ENCODE assay signal across 32 cellular contexts in genomic region chr3:196355668-196356067, GRCh38. TPM values are rescaled to one million over a fixed set of nuclear protein-coding genes. Genes with fewer than 3 reads are reported as not detected.
"Had no signal": no experiment of that assay in that cellular context is flagged by ENCODE, and none has a peak within 500 bp of the region (broad histone marks: within the 10 kb centered on the region; RNA-seq: fewer than 3 reads in every experiment).

No MANE protein-coding gene starts in this region.

- H3K9me3 Mint-ChIP-seq: activated CD4-positive, alpha-beta memory T cell treated with anti-CD3 and anti-CD28 coated beads for 36 hours; activated CD4-positive, alpha-beta T cell treated with anti-CD3 and anti-CD28 coated beads, Interleukin-2, amount 10 ng/mL, durations not matched to agents 24 days and 14 days; activated naive CD8-positive, alpha-beta T cell treated with anti-CD3 and anti-CD28 coated beads for 36 hours; activated naive CD8-positive, alpha-beta T cell treated with anti-CD3 and anti-CD28 coated beads, Interleukin-2, amount 50 U/mL, for 24 hours; activated T-cell treated with anti-CD3 and anti-CD28 coated beads, Interleukin-2, amount 50 U/mL, for 72 hours; effector memory CD8-positive, alpha-beta T cell had no signal

- H3K9me3 ChIP-seq: adrenal gland, esophagus muscularis mucosa, gastrocnemius medialis, heart left ventricle had no signal

- H3K27me3 Mint-ChIP-seq: activated CD4-positive, alpha-beta memory T cell treated with anti-CD3 and anti-CD28 coated beads for 36 hours; activated CD4-positive, alpha-beta T cell treated with anti-CD3 and anti-CD28 coated beads for 36 hours; activated CD4-positive, alpha-beta T cell treated with anti-CD3 and anti-CD28 coated beads, Interleukin-2, amount 10 ng/mL, durations not matched to agents 24 days and 14 days; activated CD8-positive, alpha-beta memory T cell treated with anti-CD3 and anti-CD28 coated beads, Interleukin-2, amount 10 ng/mL, durations not matched to agents 7 days and 5 days; activated naive CD8-positive, alpha-beta T cell treated with anti-CD3 and anti-CD28 coated beads for 36 hours; activated naive CD8-positive, alpha-beta T cell treated with anti-CD3 and anti-CD28 coated beads, Interleukin-2, amount 50 U/mL, for 24 hours; effector memory CD8-positive, alpha-beta T cell had no signal

- DNase-seq: activated CD4-positive, alpha-beta memory T cell treated with anti-CD3 and anti-CD28 coated beads for 36 hours; activated CD4-positive, alpha-beta T cell treated with anti-CD3 and anti-CD28 coated beads for 36 hours; activated CD4-positive, alpha-beta T cell treated with anti-CD3 and anti-CD28 coated beads, Interleukin-2, amount 10 ng/mL, durations not matched to agents 24 days and 14 days; activated CD4-positive, CD25-positive, alpha-beta regulatory T cell; activated CD4-positive, CD25-positive, alpha-beta regulatory T cell treated with anti-CD3 and anti-CD28 coated beads, Interleukin-2, amount 50 U/mL, for 72 hours; activated CD8-positive, alpha-beta memory T cell treated with anti-CD3 and anti-CD28 coated beads, Interleukin-2, amount 10 ng/mL, durations not matched to agents 7 days and 5 days; activated CD8-positive, alpha-beta memory T cell treated with anti-CD3 and anti-CD28 coated beads, Interleukin-2, amount 50 U/mL, for 4 hours; activated CD8-positive, alpha-beta T cell treated with anti-CD3 and anti-CD28 coated beads, Interleukin-2, amount 10 ng/mL, durations not matched to agents 7 days and 5 days; activated gamma-delta T cell; activated naive CD4-positive, alpha-beta T cell; activated naive CD4-positive, alpha-beta T cell treated with anti-CD3 and anti-CD28 coated beads, Interleukin-2, amount 50 U/mL, for 16 hours; activated naive CD8-positive, alpha-beta T cell treated with anti-CD3 and anti-CD28 coated beads for 36 hours; activated naive CD8-positive, alpha-beta T cell treated with anti-CD3 and anti-CD28 coated beads, Interleukin-2, amount 50 U/mL, for 24 hours; activated T-cell treated with anti-CD3 and anti-CD28 coated beads, Interleukin-2, amount 50 U/mL, for 1 hour; activated T-cell treated with anti-CD3 and anti-CD28 coated beads, Interleukin-2, amount 50 U/mL, for 72 hours; adrenal gland; amygdala; aorta; body of pancreas; caudate nucleus; cortex of kidney; dermis blood vessel endothelial cell; effector CD4-positive, alpha-beta T cell; effector memory CD8-positive, alpha-beta T cell; erythroblast; foreskin keratinocyte; gastrocnemius medialis; glutamatergic neuron; heart left ventricle; T-helper 2 cell had no signal

- FAIRE-seq: colon had no signal

- H3K27me3 ChIP-seq: adrenal gland, body of pancreas, esophagus muscularis mucosa, foreskin keratinocyte, gastrocnemius medialis, heart left ventricle had no signal

- ATAC-seq: activated CD4-positive, alpha-beta T cell treated with anti-CD3 and anti-CD28 coated beads for 36 hours; activated CD8-positive, alpha-beta memory T cell treated with anti-CD3 and anti-CD28 coated beads, Interleukin-2, amount 10 ng/mL, durations not matched to agents 7 days and 5 days; activated CD8-positive, alpha-beta T cell treated with anti-CD3 and anti-CD28 coated beads, Interleukin-2, amount 10 ng/mL, durations not matched to agents 7 days and 5 days; activated naive CD8-positive, alpha-beta T cell treated with anti-CD3 and anti-CD28 coated beads, Interleukin-2, amount 50 U/mL, for 24 hours; activated T-cell treated with anti-CD3 and anti-CD28 coated beads, Interleukin-2, amount 50 U/mL, for 72 hours; body of pancreas; effector memory CD8-positive, alpha-beta T cell; foreskin keratinocyte; gastrocnemius medialis; heart left ventricle had no signal

- H3K4me3 ChIP-seq: adrenal gland, body of pancreas, esophagus muscularis mucosa, gastrocnemius medialis, heart left ventricle had no signal

- H3K4me3 Mint-ChIP-seq: activated CD4-positive, alpha-beta memory T cell treated with anti-CD3 and anti-CD28 coated beads for 36 hours; activated CD4-positive, alpha-beta T cell treated with anti-CD3 and anti-CD28 coated beads for 36 hours; activated CD4-positive, alpha-beta T cell treated with anti-CD3 and anti-CD28 coated beads, Interleukin-2, amount 10 ng/mL, durations not matched to agents 24 days and 14 days; activated CD8-positive, alpha-beta memory T cell treated with anti-CD3 and anti-CD28 coated beads, Interleukin-2, amount 10 ng/mL, durations not matched to agents 7 days and 5 days; activated CD8-positive, alpha-beta T cell treated with anti-CD3 and anti-CD28 coated beads, Interleukin-2, amount 10 ng/mL, durations not matched to agents 7 days and 5 days; activated naive CD8-positive, alpha-beta T cell treated with anti-CD3 and anti-CD28 coated beads for 36 hours; activated naive CD8-positive, alpha-beta T cell treated with anti-CD3 and anti-CD28 coated beads, Interleukin-2, amount 50 U/mL, for 24 hours; activated T-cell treated with anti-CD3 and anti-CD28 coated beads, Interleukin-2, amount 50 U/mL, for 72 hours; effector memory CD8-positive, alpha-beta T cell had no signal

- H3K27ac ChIP-seq: adrenal gland, body of pancreas, esophagus muscularis mucosa, foreskin keratinocyte, gastrocnemius medialis, heart left ventricle had no signal

- H3K4me1 Mint-ChIP-seq: activated naive CD8-positive, alpha-beta T cell treated with anti-CD3 and anti-CD28 coated beads, Interleukin-2, amount 50 U/mL, for 24 hours had no signal

- H3K4me1 ChIP-seq: adrenal gland, body of pancreas, foreskin keratinocyte, gastrocnemius medialis, heart left ventricle had no signal

- H3K27ac Mint-ChIP-seq: activated CD4-positive, alpha-beta memory T cell treated with anti-CD3 and anti-CD28 coated beads for 36 hours; activated CD4-positive, alpha-beta T cell treated with anti-CD3 and anti-CD28 coated beads for 36 hours; activated CD4-positive, alpha-beta T cell treated with anti-CD3 and anti-CD28 coated beads, Interleukin-2, amount 10 ng/mL, durations not matched to agents 24 days and 14 days; activated CD8-positive, alpha-beta memory T cell treated with anti-CD3 and anti-CD28 coated beads, Interleukin-2, amount 10 ng/mL, durations not matched to agents 7 days and 5 days; activated CD8-positive, alpha-beta T cell treated with anti-CD3 and anti-CD28 coated beads, Interleukin-2, amount 10 ng/mL, durations not matched to agents 7 days and 5 days; activated naive CD8-positive, alpha-beta T cell treated with anti-CD3 and anti-CD28 coated beads for 36 hours; activated naive CD8-positive, alpha-beta T cell treated with anti-CD3 and anti-CD28 coated beads, Interleukin-2, amount 50 U/mL, for 24 hours; activated T-cell treated with anti-CD3 and anti-CD28 coated beads, Interleukin-2, amount 50 U/mL, for 72 hours had no signal

RNA-seq across cellular contexts. Expression of gene TM4SF19, which starts 17.5 kb away (rescaled TPM):
- polyA plus RNA-seq: heart left ventricle had no signal
